ENCODE assay signal across 13 cellular contexts in genomic region chr11:6735306-6735705, GRCh38. TPM values are rescaled to one million over a fixed set of nuclear protein-coding genes. Genes with fewer than 3 reads are reported as not detected.
DNase-seq lines count a peak whose midpoint lies in the region; ATAC-seq, FAIRE-seq and TF ChIP-seq lines count a peak whose summit lies in the region.
"Had no signal": no experiment of that assay in that cellular context is flagged by ENCODE, and none has a peak within 500 bp of the region (broad histone marks: within the 10 kb centered on the region; RNA-seq: fewer than 3 reads in every experiment).

No MANE protein-coding gene starts in this region.

- TF ChIP-seq CTCF in kidney (IDR thresholded peaks at IDR 0.05; ENCODE audit: borderline replicate concordance, extremely low read depth, insufficient read depth) (no peak), progenitor cell of endocrine pancreas (IDR thresholded peaks at IDR 0.05; ENCODE audit: unreplicated experiment) (no peak)

- H3K4me1 ChIP-seq in CD4-positive, CD25-positive, alpha-beta regulatory T cell (ENCODE audit: control insufficient read depth, insufficient read depth, low read length, poor library complexity, severe bottlenecking), result peaks cover 69% of the 10 kb centered on the region
- H3K4me1 ChIP-seq in mesodermal cell (ENCODE audit: control insufficient read depth, insufficient read depth, low read length, poor library complexity, severe bottlenecking), result no peaks in the 10 kb centered on the region
- no peaks in the 10 kb centered on the region for H3K4me1 ChIP-seq in kidney (ENCODE audit: control insufficient read depth in 1 of 2, insufficient read depth in 1 of 2, low read depth in 1 of 2, low read length in 2 of 2)
- H3K4me1 ChIP-seq: body of pancreas had no signal

- no peak overlapping the region for H3K9ac ChIP-seq in kidney (ENCODE audit: low read length in 2 of 2)

- H3K4me3 ChIP-seq in CD4-positive, CD25-positive, alpha-beta regulatory T cell (ENCODE audit: low read depth, low read length), result peak overlapping the region; percentile 70
- H3K4me3 ChIP-seq in mesodermal cell (ENCODE audit: extremely low read depth, insufficient read depth, low read length, poor library complexity, severe bottlenecking) (no peak overlapping the region), kidney (ENCODE audit: low read length in 2 of 2) (no peak overlapping the region), MG63 (no peak overlapping the region)
- H3K4me3 ChIP-seq: body of pancreas had no signal

- intact Hi-C loops in activated T-helper 1 cell treated with anti-CD3 and anti-CD28 coated beads, Interleukin-12 subunit alpha, Interleukin-12 subunit beta, Interleukin-2, Interleukin-4 antibody, amounts not matched to agents 30 ng/mL and 10 ng/mL and 1 ng/mL, durations not matched to agents 14 hours and 24 hours and 36 hours (cut with micrococcal nuclease), result no loop called here
- intact Hi-C loops in kidney (cut with DNase I), result no loop called here

- peaks cover 35% of the 10 kb centered on the region for H3K36me3 ChIP-seq in CD4-positive, CD25-positive, alpha-beta regulatory T cell (ENCODE audit: control insufficient read depth, insufficient read depth, low read length)
- H3K36me3 ChIP-seq in mesodermal cell (ENCODE audit: control insufficient read depth, insufficient read depth, low read length) (no peaks in the 10 kb centered on the region), kidney (ENCODE audit: control insufficient read depth in 1 of 2, insufficient read depth in 2 of 2, low read length in 2 of 2) (no peaks in the 10 kb centered on the region), MG63 (no peaks in the 10 kb centered on the region)

- DNase-seq in CD4-positive, CD25-positive, alpha-beta regulatory T cell, result peak in 1 of 3 donors; percentile 41
- DNase-seq in HCEC 1CT, result peak; percentile 53
- no peak for DNase-seq in activated T-helper 1 cell treated with anti-CD3 and anti-CD28 coated beads, Interleukin-12 subunit alpha, Interleukin-12 subunit beta, Interleukin-2, Interleukin-4 antibody, amounts not matched to agents 30 ng/mL and 10 ng/mL and 1 ng/mL, durations not matched to agents 14 hours and 24 hours and 36 hours (ENCODE audit: low spot score)
- no peak for DNase-seq in kidney
- DNase-seq in MG63, result no peak
- DNase-seq in progenitor cell of endocrine pancreas (ENCODE audit: low spot score, unreplicated experiment), result no peak
- DNase-seq in NCI-H1048 (lab: John Stamatoyannopoulos, UW), result no peak
- DNase-seq: activated CD4-positive, CD25-positive, alpha-beta regulatory T cell; body of pancreas; NCI-H187 treated with DMSO at 0.1 percent for 48 hours had no signal

- H3K36me3 Mint-ChIP-seq in CD4-positive, CD25-positive, alpha-beta regulatory T cell, result peaks cover 19% of the 10 kb centered on the region
- H3K36me3 Mint-ChIP-seq in activated T-helper 1 cell treated with anti-CD3 and anti-CD28 coated beads, Interleukin-12 subunit alpha, Interleukin-12 subunit beta, Interleukin-2, Interleukin-4 antibody, amounts not matched to agents 30 ng/mL and 10 ng/mL and 1 ng/mL, durations not matched to agents 14 hours and 24 hours and 36 hours (ENCODE audit: low read depth), result peaks cover 29% of the 10 kb centered on the region
- no peaks in the 10 kb centered on the region for H3K36me3 Mint-ChIP-seq in progenitor cell of endocrine pancreas (ENCODE audit: insufficient read depth)

- peak overlapping the region; percentile 52 to 87 (median 79) for H3K4me3 Mint-ChIP-seq in CD4-positive, CD25-positive, alpha-beta regulatory T cell
- no peak overlapping the region for H3K4me3 Mint-ChIP-seq in activated T-helper 1 cell treated with anti-CD3 and anti-CD28 coated beads, Interleukin-12 subunit alpha, Interleukin-12 subunit beta, Interleukin-2, Interleukin-4 antibody, amounts not matched to agents 30 ng/mL and 10 ng/mL and 1 ng/mL, durations not matched to agents 14 hours and 24 hours and 36 hours
- no peak overlapping the region for H3K4me3 Mint-ChIP-seq in progenitor cell of endocrine pancreas (ENCODE audit: low read depth)

- H3K4me1 Mint-ChIP-seq in CD4-positive, CD25-positive, alpha-beta regulatory T cell, result peaks cover 41 to 93% (median 70%) of the 10 kb centered on the region in 4 donors
- peaks cover 67% of the 10 kb centered on the region for H3K4me1 Mint-ChIP-seq in activated T-helper 1 cell treated with anti-CD3 and anti-CD28 coated beads, Interleukin-12 subunit alpha, Interleukin-12 subunit beta, Interleukin-2, Interleukin-4 antibody, amounts not matched to agents 30 ng/mL and 10 ng/mL and 1 ng/mL, durations not matched to agents 14 hours and 24 hours and 36 hours (ENCODE audit: low read depth)
- no peaks in the 10 kb centered on the region for H3K4me1 Mint-ChIP-seq in progenitor cell of endocrine pancreas (ENCODE audit: low read depth)

- no peaks in the 10 kb centered on the region for H3K9me3 ChIP-seq in CD4-positive, CD25-positive, alpha-beta regulatory T cell (ENCODE audit: control insufficient read depth in 2 of 2, low read length in 2 of 2)
- H3K9me3 ChIP-seq in mesodermal cell (ENCODE audit: control insufficient read depth, low read length) (peaks cover 3% of the 10 kb centered on the region), kidney (ENCODE audit: control insufficient read depth in 1 of 2, low read length in 2 of 2) (no peaks in the 10 kb centered on the region), MG63 (no peaks in the 10 kb centered on the region)
- H3K9me3 ChIP-seq: body of pancreas had no signal

- 100% methylated on average over 1 of the region's 3 CpGs; no CpG with 5 or more reads in 1 of the 2 experiments for WGBS in mesodermal cell (ENCODE audit: insufficient coverage in 2 of 2), 2 experiments

- no peak for FAIRE-seq in kidney (lab: Jason Lieb, UNC)
- FAIRE-seq: G401.6 had no signal

- no peaks in the 10 kb centered on the region for H3K27me3 ChIP-seq in CD4-positive, CD25-positive, alpha-beta regulatory T cell (ENCODE audit: control insufficient read depth, insufficient read depth, low read length)
- H3K27me3 ChIP-seq in MG63, result no peaks in the 10 kb centered on the region
- H3K27me3 ChIP-seq: body of pancreas had no signal

- H3K27ac Mint-ChIP-seq in CD4-positive, CD25-positive, alpha-beta regulatory T cell, result peak overlapping the region; percentile 81 to 99 (median 89)
- peak overlapping the region; percentile 9 for H3K27ac Mint-ChIP-seq in activated T-helper 1 cell treated with anti-CD3 and anti-CD28 coated beads, Interleukin-12 subunit alpha, Interleukin-12 subunit beta, Interleukin-2, Interleukin-4 antibody, amounts not matched to agents 30 ng/mL and 10 ng/mL and 1 ng/mL, durations not matched to agents 14 hours and 24 hours and 36 hours
- H3K27ac Mint-ChIP-seq in progenitor cell of endocrine pancreas, result no peak overlapping the region

- no peaks in the 10 kb centered on the region for H3K27me3 Mint-ChIP-seq in CD4-positive, CD25-positive, alpha-beta regulatory T cell
- H3K27me3 Mint-ChIP-seq in activated T-helper 1 cell treated with anti-CD3 and anti-CD28 coated beads, Interleukin-12 subunit alpha, Interleukin-12 subunit beta, Interleukin-2, Interleukin-4 antibody, amounts not matched to agents 30 ng/mL and 10 ng/mL and 1 ng/mL, durations not matched to agents 14 hours and 24 hours and 36 hours (ENCODE audit: insufficient read depth), result no peaks in the 10 kb centered on the region
- peaks cover 3% of the 10 kb centered on the region for H3K27me3 Mint-ChIP-seq in progenitor cell of endocrine pancreas

- ATAC-seq in CD4-positive, CD25-positive, alpha-beta regulatory T cell (ENCODE audit: low read depth in 2 of 2), result no peak
- ATAC-seq: body of pancreas, Panc1 had no signal

- H3K27ac ChIP-seq in CD4-positive, CD25-positive, alpha-beta regulatory T cell (ENCODE audit: insufficient read depth, low read length, poor library complexity, severe bottlenecking), result peak overlapping the region; percentile 70
- peak overlapping the region; percentile 49 for H3K27ac ChIP-seq in mesodermal cell (ENCODE audit: low read depth, low read length, severe bottlenecking)
- no peak overlapping the region for H3K27ac ChIP-seq in kidney (ENCODE audit: low read depth in 2 of 2, low read length in 2 of 2)
- H3K27ac ChIP-seq: body of pancreas had no signal

- H3K9me3 Mint-ChIP-seq in CD4-positive, CD25-positive, alpha-beta regulatory T cell, result peaks cover 0 to 2% (median 0%) of the 10 kb centered on the region in 7 donors
- H3K9me3 Mint-ChIP-seq in activated T-helper 1 cell treated with anti-CD3 and anti-CD28 coated beads, Interleukin-12 subunit alpha, Interleukin-12 subunit beta, Interleukin-2, Interleukin-4 antibody, amounts not matched to agents 30 ng/mL and 10 ng/mL and 1 ng/mL, durations not matched to agents 14 hours and 24 hours and 36 hours, result no peaks in the 10 kb centered on the region
- H3K9me3 Mint-ChIP-seq in progenitor cell of endocrine pancreas (ENCODE audit: low read depth), result no peaks in the 10 kb centered on the region

RNA-seq across cellular contexts. Expression of gene OR2AG2, which starts 36.5 kb away (rescaled TPM):
- not detected for total RNA-seq in CD4-positive, CD25-positive, alpha-beta regulatory T cell
- not detected for polyA plus RNA-seq in CD4-positive, CD25-positive, alpha-beta regulatory T cell
- total RNA-seq in activated T-helper 1 cell treated with anti-CD3 and anti-CD28 coated beads, Interleukin-12 subunit alpha, Interleukin-12 subunit beta, Interleukin-2, Interleukin-4 antibody, amounts not matched to agents 30 ng/mL and 10 ng/mL and 1 ng/mL, durations not matched to agents 14 hours and 24 hours and 36 hours, result 0.23 and 0.47 TPM in 2 replicates
- polyA plus RNA-seq in mesodermal cell (2013, experiment 1 of 2), result 0.18 TPM
- 0.10 TPM for polyA plus RNA-seq in mesodermal cell (2013, experiment 2 of 2)
- total RNA-seq in kidney, result 0.19 TPM
- not detected for polyA plus RNA-seq in kidney (ENCODE audit: insufficient read depth, low read depth, low replicate concordance)
- 0.33 TPM in 1 of 2 replicates, not detected in the other for total RNA-seq in MG63 (2014; rRNA removed; shearing (Covaris generic); ENCODE audit: low replicate concordance)
- total RNA-seq in progenitor cell of endocrine pancreas, result 0.48 and 1.0 TPM in 2 replicates

RNA-seq across cellular contexts. Expression of gene OR2AG1, which starts 47.5 kb away (rescaled TPM):
- not detected for total RNA-seq in CD4-positive, CD25-positive, alpha-beta regulatory T cell
- not detected for polyA plus RNA-seq in CD4-positive, CD25-positive, alpha-beta regulatory T cell
- not detected in 2 replicates for total RNA-seq in activated T-helper 1 cell treated with anti-CD3 and anti-CD28 coated beads, Interleukin-12 subunit alpha, Interleukin-12 subunit beta, Interleukin-2, Interleukin-4 antibody, amounts not matched to agents 30 ng/mL and 10 ng/mL and 1 ng/mL, durations not matched to agents 14 hours and 24 hours and 36 hours
- polyA plus RNA-seq in mesodermal cell (2013, experiment 1 of 2), result not detected
- polyA plus RNA-seq in mesodermal cell (2013, experiment 2 of 2), result not detected
- total RNA-seq in kidney (not detected), progenitor cell of endocrine pancreas (not detected in 2 replicates)
- not detected for polyA plus RNA-seq in kidney (ENCODE audit: insufficient read depth, low read depth, low replicate concordance)
- total RNA-seq in MG63 (2014; rRNA removed; shearing (Covaris generic); ENCODE audit: low replicate concordance), result not detected in 2 replicates
- total RNA-seq: body of pancreas had no signal

RNA-seq across cellular contexts. Expression of gene MRPL17, which starts 52.2 kb away (rescaled TPM):
- total RNA-seq in CD4-positive, CD25-positive, alpha-beta regulatory T cell, result 10.0 TPM
- polyA plus RNA-seq in CD4-positive, CD25-positive, alpha-beta regulatory T cell, result 10 to 100 TPM; 18.5 to 35.5 (median 25.1) TPM
- total RNA-seq in activated T-helper 1 cell treated with anti-CD3 and anti-CD28 coated beads, Interleukin-12 subunit alpha, Interleukin-12 subunit beta, Interleukin-2, Interleukin-4 antibody, amounts not matched to agents 30 ng/mL and 10 ng/mL and 1 ng/mL, durations not matched to agents 14 hours and 24 hours and 36 hours, result 121 and 132 TPM in 2 replicates
- polyA plus RNA-seq in mesodermal cell (2013, experiment 1 of 2), result 58.0 TPM
- polyA plus RNA-seq in mesodermal cell (2013, experiment 2 of 2), result 48.8 TPM
- total RNA-seq in kidney, result 44.0 TPM
- 121 TPM for polyA plus RNA-seq in kidney (ENCODE audit: insufficient read depth, low read depth, low replicate concordance)
- total RNA-seq in MG63 (2014; rRNA removed; shearing (Covaris generic); ENCODE audit: low replicate concordance), result 77.2 and 1,705 TPM in 2 replicates
- 36.5 and 41.3 TPM in 2 replicates for total RNA-seq in progenitor cell of endocrine pancreas

Comparison
In these comparisons a context has a peak if more than half of its experiments do, and no peak if none do; other contexts are left out.
1. H3K27ac ChIP-seq: peak in CD4-positive, CD25-positive, alpha-beta regulatory T cell (single experiment) and mesodermal cell (single experiment); none in kidney (0 of 2).
2. H3K4me3 Mint-ChIP-seq: peak in CD4-positive, CD25-positive, alpha-beta regulatory T cell (4 of 4); none in activated T-helper 1 cell treated with anti-CD3 and anti-CD28 coated beads, Interleukin-12 subunit alpha, Interleukin-12 subunit beta, Interleukin-2, Interleukin-4 antibody, amounts not matched to agents 30 ng/mL and 10 ng/mL and 1 ng/mL, durations not matched to agents 14 hours and 24 hours and 36 hours (single experiment) and progenitor cell of endocrine pancreas (single experiment).